ENCODE assay signal across 29 cellular contexts in the genomic region with DNA sequence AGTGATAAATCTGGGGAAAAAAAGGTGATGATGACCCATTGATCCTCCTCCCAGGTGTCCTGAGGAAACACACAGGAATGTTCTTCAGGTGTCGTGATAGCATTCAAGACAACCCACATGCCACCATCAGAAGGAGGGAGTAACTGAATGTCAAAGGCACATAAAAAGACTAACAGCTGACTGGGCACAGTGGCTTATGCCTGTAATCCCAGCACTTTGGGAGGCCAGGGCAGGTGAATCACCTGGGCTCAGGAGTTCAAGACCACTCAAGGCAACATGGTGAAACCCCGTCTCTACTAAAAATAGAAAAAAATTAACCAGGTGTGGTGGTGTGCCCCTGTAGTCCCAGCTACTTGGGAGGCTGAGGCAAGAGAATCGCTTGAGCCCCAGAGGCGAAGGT.
"Had no signal": no experiment of that assay in that cellular context is flagged by ENCODE, and none has a peak within 500 bp of the region (broad histone marks: within the 10 kb centered on the region; RNA-seq: fewer than 3 reads in every experiment).

No MANE protein-coding gene starts in this region.

- ATAC-seq: stimulated activated memory B cell treated with anti-CD40 and anti-IgM and Interleukin-4, amounts not matched to agents 10 μg/mL and 1 μg/mL and 100 μg/mL, for 72 hours; stimulated activated naive B cell treated with anti-CD40 and anti-IgM and Interleukin-4, amounts not matched to agents 10 μg/mL and 1 μg/mL and 100 μg/mL, for 72 hours; stimulated activated naive CD8-positive, alpha-beta T cell treated with anti-CD3 and anti-CD28 coated beads, Interleukin-15, amount 100 ng/mL, for 72 hours; stimulated activated naive CD8-positive, alpha-beta T cell treated with anti-CD3 and anti-CD28 coated beads, Interleukin-15, Interleukin-2, amounts not matched to agents 100 U/mL and 50 U/mL, for 24 hours had no signal

- H3K4me3 Mint-ChIP-seq: stimulated activated effector memory CD8-positive, alpha-beta T cell treated with anti-CD3 and anti-CD28 coated beads, Interleukin-12 subunit alpha, Interleukin-12 subunit beta, amount 100 ng/mL, for 72 hours; stimulated activated memory B cell treated with anti-CD40 and anti-IgM and Interleukin-4, amounts not matched to agents 10 μg/mL and 1 μg/mL and 100 μg/mL, for 72 hours; stimulated activated naive B cell treated with anti-CD40 and anti-IgM and Interleukin-4, amounts not matched to agents 10 μg/mL and 1 μg/mL and 100 μg/mL, for 72 hours; stimulated activated naive CD8-positive, alpha-beta T cell treated with anti-CD3 and anti-CD28 coated beads, Interleukin-15, amount 100 ng/mL, for 72 hours; stimulated activated naive CD8-positive, alpha-beta T cell treated with anti-CD3 and anti-CD28 coated beads, Interleukin-15, Interleukin-2, amounts not matched to agents 100 ng/mL and 50 ng/mL, for 24 hours; type B pancreatic cell had no signal

- H3K36me3 ChIP-seq: stomach, suprapubic skin, thoracic aorta, thyroid gland, tibial artery, tibial nerve, transverse colon, upper lobe of left lung, upper lobe of right lung, uterus, vagina had no signal

- H3K9me3 ChIP-seq: suprapubic skin, testis, thyroid gland, upper lobe of right lung, uterus, vagina had no signal

- H3K27me3 Mint-ChIP-seq: stimulated activated naive CD8-positive, alpha-beta T cell treated with anti-CD3 and anti-CD28 coated beads, Interleukin-15, amount 100 ng/mL, for 72 hours; stimulated activated naive CD8-positive, alpha-beta T cell treated with anti-CD3 and anti-CD28 coated beads, Interleukin-15, Interleukin-2, amounts not matched to agents 100 ng/mL and 50 ng/mL, for 24 hours had no signal

- H3K27ac Mint-ChIP-seq: stimulated activated effector memory CD8-positive, alpha-beta T cell treated with anti-CD3 and anti-CD28 coated beads, Interleukin-12 subunit alpha, Interleukin-12 subunit beta, amount 100 ng/mL, for 72 hours; stimulated activated memory B cell treated with anti-CD40 and anti-IgM and Interleukin-4, amounts not matched to agents 10 μg/mL and 1 μg/mL and 100 μg/mL, for 72 hours; stimulated activated naive B cell treated with anti-CD40 and anti-IgM and Interleukin-4, amounts not matched to agents 10 μg/mL and 1 μg/mL and 100 μg/mL, for 72 hours; stimulated activated naive CD8-positive, alpha-beta T cell treated with anti-CD3 and anti-CD28 coated beads, Interleukin-15, amount 100 ng/mL, for 72 hours; stimulated activated naive CD8-positive, alpha-beta T cell treated with anti-CD3 and anti-CD28 coated beads, Interleukin-15, Interleukin-2, amounts not matched to agents 100 ng/mL and 50 ng/mL, for 24 hours; type B pancreatic cell had no signal

- FAIRE-seq: urothelium cell line had no signal

- H3K27ac ChIP-seq: stomach, suprapubic skin, testis, thoracic aorta, thyroid gland, tibial artery, tibial nerve, transverse colon, upper lobe of left lung, upper lobe of right lung, uterus, vagina had no signal

- H3K4me3 ChIP-seq: stomach, suprapubic skin, testis, thoracic aorta, thyroid gland, tibial artery, tibial nerve, transverse colon, upper lobe of left lung, upper lobe of right lung, uterus, vagina had no signal

- H3K4me1 Mint-ChIP-seq: stimulated activated effector memory CD8-positive, alpha-beta T cell treated with anti-CD3 and anti-CD28 coated beads, Interleukin-12 subunit alpha, Interleukin-12 subunit beta, amount 100 ng/mL, for 72 hours; stimulated activated memory B cell treated with anti-CD40 and anti-IgM and Interleukin-4, amounts not matched to agents 10 μg/mL and 1 μg/mL and 100 μg/mL, for 72 hours; stimulated activated naive CD8-positive, alpha-beta T cell treated with anti-CD3 and anti-CD28 coated beads, Interleukin-15, amount 100 ng/mL, for 72 hours had no signal

- DNase-seq: stimulated activated CD4-positive, alpha-beta T cell treated with anti-CD3 and anti-CD28 coated beads, Interleukin-2, amount 100 ng/mL, for 48 hours; stimulated activated CD4-positive, alpha-beta T cell treated with anti-CD3 and anti-CD28 coated beads, Interleukin-4, amount 100 ng/mL, for 1 hour; stimulated activated CD4-positive, alpha-beta T cell treated with anti-CD3 and anti-CD28 coated beads, Interleukin-4, amount 100 ng/mL, for 24 hours; stimulated activated CD4-positive, alpha-beta T cell treated with anti-CD3 and anti-CD28 coated beads, Interleukin-4, amount 100 ng/mL, for 4 hours; stimulated activated CD8-positive, alpha-beta memory T cell treated with anti-CD3 and anti-CD28 coated beads, Interleukin-4, amount 100 ng/mL, for 48 hours; stimulated activated naive B cell treated with anti-CD40 and anti-IgM and Interleukin-4, amounts not matched to agents 10 μg/mL and 1 μg/mL and 100 μg/mL, for 72 hours; stimulated activated naive CD4-positive, alpha-beta T cell; stimulated activated naive CD4-positive, alpha-beta T cell treated with Interleukin-2 at 50 U/mL for 16 hours; stimulated activated naive CD8-positive, alpha-beta T cell treated with anti-CD3 and anti-CD28 coated beads, Interleukin-15, amount 100 ng/mL, for 72 hours; stimulated activated naive CD8-positive, alpha-beta T cell treated with anti-CD3 and anti-CD28 coated beads, Interleukin-15, Interleukin-2, amounts not matched to agents 100 U/mL and 50 U/mL, for 24 hours; stomach; substantia nigra; testis; thyroid gland; tibial artery; transverse colon; trophoblast cell; uterus had no signal

- H3K27me3 ChIP-seq: suprapubic skin, testis, thyroid gland, tibial artery, tibial nerve, transverse colon, upper lobe of left lung, upper lobe of right lung, uterus, vagina had no signal

- H3K36me3 Mint-ChIP-seq: stimulated activated effector memory CD8-positive, alpha-beta T cell treated with anti-CD3 and anti-CD28 coated beads, Interleukin-12 subunit alpha, Interleukin-12 subunit beta, amount 100 ng/mL, for 72 hours; stimulated activated memory B cell treated with anti-CD40 and anti-IgM and Interleukin-4, amounts not matched to agents 10 μg/mL and 1 μg/mL and 100 μg/mL, for 72 hours; type B pancreatic cell had no signal

- H3K4me1 ChIP-seq: stomach, suprapubic skin, tibial artery, tibial nerve, transverse colon, upper lobe of left lung, upper lobe of right lung, uterus, vagina had no signal
